10 cellular contexts compared by ENCODE assay signal in genomic region chr19:46412983-46413261, GRCh38. TPM values are rescaled to one million over a fixed set of nuclear protein-coding genes. Genes with fewer than 3 reads are reported as not detected.
DNase-seq lines count a peak whose midpoint lies in the region; ATAC-seq and TF ChIP-seq lines count a peak whose summit lies in the region.
"Had no signal": no experiment of that assay in that cellular context is flagged by ENCODE, and none has a peak within 500 bp of the region (broad histone marks: within the 10 kb centered on the region; RNA-seq: fewer than 3 reads in every experiment).

No MANE protein-coding gene starts in this region.

- H3K4ac ChIP-seq in mesendoderm (ENCODE audit: low read depth, low read length): peak overlapping the region; percentile 62

- H3K27ac ChIP-seq in endodermal cell (ENCODE audit: low read depth, low read length) (peak overlapping the region; percentile 45), mesendoderm (ENCODE audit: low read depth, low read length) (peak overlapping the region; percentile 75), testis (peak overlapping the region; percentile 60 to 78)

- peaks cover 18% of the 10 kb centered on the region for H3K4me1 Mint-ChIP-seq in endodermal cell
- H3K4me1 Mint-ChIP-seq in naive thymus-derived CD8-positive, alpha-beta T cell: peaks cover 8 to 30% (median 15%) of the 10 kb centered on the region in 4 donors

- H3K23ac ChIP-seq in mesendoderm (ENCODE audit: low read length): peak overlapping the region; percentile 94

- POLR2A ChIA-PET in naive thymus-derived CD8-positive, alpha-beta T cell (lab: Charles Lee): no interaction called here

- TF ChIP-seq CTCF in endodermal cell (conservative IDR thresholded peaks at IDR 0.05): no peak
- TF ChIP-seq CTCF in testis (IDR thresholded peaks at IDR 0.05): no peak

- no peak for TF ChIP-seq POLR2A in testis (IDR thresholded peaks at IDR 0.05)

- H2BK15ac ChIP-seq in mesendoderm (replicated peaks; ENCODE audit: low read depth): no peak overlapping the region

- H3K18ac ChIP-seq in mesendoderm (ENCODE audit: low read length): peak overlapping the region; percentile 62

- H3K9ac ChIP-seq in endodermal cell (ENCODE audit: extremely low read depth, low read length, poor library complexity, severe bottlenecking): peak overlapping the region; percentile 87
- H3K9ac ChIP-seq in mesendoderm (ENCODE audit: low read length): peak overlapping the region; percentile 96

- 3% methylated on average over 10 of the region's 10 CpGs; no CpG with 5 or more reads in 1 of the 2 experiments for WGBS in endodermal cell (ENCODE audit: insufficient coverage in 1 of 2, insufficient read length in 1 of 2), 2 experiments
- WGBS in mesendoderm (ENCODE audit: extremely low coverage, insufficient coverage, low lambda C conversion rate): no CpG with 5 or more reads among the region's 10 CpGs
- 0 to 1% methylated on average over 2 to 10 of the region's 10 CpGs for WGBS in testis, 2 donors

- no peaks in the 10 kb centered on the region for H3K9me3 ChIP-seq in endodermal cell (ENCODE audit: control insufficient read depth, low read length)
- no peaks in the 10 kb centered on the region for H3K9me3 ChIP-seq in testis

- H3K79me2 ChIP-seq in mesendoderm (ENCODE audit: control insufficient read depth, insufficient read depth, low read length): peaks cover 13% of the 10 kb centered on the region

- H3K4me1 ChIP-seq in endodermal cell (ENCODE audit: control insufficient read depth, insufficient read depth, low read length): peaks cover 3% of the 10 kb centered on the region
- H3K4me1 ChIP-seq in mesendoderm (ENCODE audit: control insufficient read depth, low read depth, low read length): peaks cover 4% of the 10 kb centered on the region
- H3K4me1 ChIP-seq in testis: peaks cover 28% of the 10 kb centered on the region

- no peaks in the 10 kb centered on the region for H3K9me3 Mint-ChIP-seq in endodermal cell
- H3K9me3 Mint-ChIP-seq in naive thymus-derived CD8-positive, alpha-beta T cell: peaks cover 0 to 2% (median 0%) of the 10 kb centered on the region in 9 donors

- H2BK5ac ChIP-seq in mesendoderm (ENCODE audit: low read length): peak overlapping the region; percentile 74

- H3K36me3 ChIP-seq in endodermal cell (ENCODE audit: control insufficient read depth, insufficient read depth, low read length) (peaks cover 17% of the 10 kb centered on the region), mesendoderm (ENCODE audit: control insufficient read depth, insufficient read depth, low read length) (no peaks in the 10 kb centered on the region), testis (ENCODE audit: low read depth, missing control alignments) (no peaks in the 10 kb centered on the region)

- no peak overlapping the region for H4K5ac ChIP-seq in mesendoderm (ENCODE audit: low read length)

- peak overlapping the region; percentile 22 for H2AK5ac ChIP-seq in mesendoderm (ENCODE audit: low read length)

- H3K27me3 ChIP-seq in endodermal cell (ENCODE audit: control insufficient read depth, insufficient read depth, low read length, poor library complexity, severe bottlenecking) (no peaks in the 10 kb centered on the region), mesendoderm (ENCODE audit: insufficient read depth, low read length, poor library complexity) (no peaks in the 10 kb centered on the region), testis (no peaks in the 10 kb centered on the region)

- DNase-seq in OCI-M2 (lab: John Stamatoyannopoulos, UW; ENCODE audit: unreplicated experiment) (peak; percentile 20), endodermal cell (no peak), mesendoderm (no peak), testis (no peak), NCI-H526 (lab: John Stamatoyannopoulos, UW) (no peak)
- DNase-seq in activated effector memory CD4-positive, alpha-beta T cell treated with anti-CD3 and anti-CD28 coated beads, Interleukin-2, amount 50 U/mL, for 16 hours: no peak
- no peak for DNase-seq in naive thymus-derived CD8-positive, alpha-beta T cell
- DNase-seq: activated naive CD4-positive, alpha-beta T cell treated with anti-CD3 and anti-CD28 coated beads, Interleukin-2, amount 50 U/mL, for 16 hours; stimulated activated CD4-positive, alpha-beta T cell treated with anti-CD3 and anti-CD28 coated beads, Interleukin-2, amount 100 ng/mL, for 24 hours had no signal

- peaks cover 14% of the 10 kb centered on the region for H3K36me3 Mint-ChIP-seq in endodermal cell (ENCODE audit: low read depth)
- peaks cover 0 to 3% (median 0%) of the 10 kb centered on the region in 3 donors for H3K36me3 Mint-ChIP-seq in naive thymus-derived CD8-positive, alpha-beta T cell

- peak overlapping the region; percentile 96 for H3K56ac ChIP-seq in mesendoderm (ENCODE audit: low read length)

- H4K8ac ChIP-seq in mesendoderm (ENCODE audit: low read depth, low read length): no peak overlapping the region

- H3K27ac Mint-ChIP-seq in endodermal cell: peak overlapping the region; percentile 96
- no peak overlapping the region for H3K27ac Mint-ChIP-seq in naive thymus-derived CD8-positive, alpha-beta T cell

- H3K27me3 Mint-ChIP-seq in endodermal cell (ENCODE audit: insufficient read depth): peaks cover 6% of the 10 kb centered on the region
- H3K27me3 Mint-ChIP-seq in naive thymus-derived CD8-positive, alpha-beta T cell: peaks cover 33 to 87% (median 54%) of the 10 kb centered on the region in 5 donors

- peak overlapping the region; percentile 83 for H3K4me3 Mint-ChIP-seq in endodermal cell
- peak overlapping the region in 3 of 10 donors; percentile 4 to 41 (median 14) for H3K4me3 Mint-ChIP-seq in naive thymus-derived CD8-positive, alpha-beta T cell

- peak overlapping the region; percentile 91 for H3K4me3 ChIP-seq in endodermal cell (ENCODE audit: low read length)
- H3K4me3 ChIP-seq in mesendoderm (ENCODE audit: low read length): peak overlapping the region; percentile 70
- peak overlapping the region; percentile 55 to 73 for H3K4me3 ChIP-seq in testis

- intact Hi-C loops in testis (cut with DNase I; ENCODE audit: low total_unique reads): no loop called here

- ATAC-seq in GM19467 (IDR thresholded peaks at IDR 0.05; ENCODE audit: unreplicated experiment): no peak
- no peak for ATAC-seq in naive thymus-derived CD8-positive, alpha-beta T cell

- H3K79me1 ChIP-seq in mesendoderm (ENCODE audit: low read length): peaks cover 13% of the 10 kb centered on the region

- no peak overlapping the region for H2BK120ac ChIP-seq in mesendoderm (ENCODE audit: low read depth, low read length)

- peak overlapping the region; percentile 100 for H3K4me2 ChIP-seq in mesendoderm (ENCODE audit: low read length)

RNA-seq across cellular contexts. Expression of gene CCDC8, which starts 0.4 kb away (rescaled TPM):
- 10 to 100 TPM; 27.5 to 30.5 TPM for total RNA-seq in endodermal cell
- 22.6 TPM for polyA plus RNA-seq in endodermal cell (2013, experiment 1 of 2)
- polyA plus RNA-seq in endodermal cell (2013, experiment 2 of 2): 19.1 TPM
- 11.5 TPM for polyA plus RNA-seq in mesendoderm (2013, experiment 1 of 2)
- 12.1 TPM for polyA plus RNA-seq in mesendoderm (2013, experiment 2 of 2)
- total RNA-seq in testis: 10 to 100 TPM; 23.3 to 33.8 TPM
- 20.1 TPM for polyA plus RNA-seq in testis (ENCODE audit: insufficient read depth, low read depth, low replicate concordance)
- not detected for total RNA-seq in naive thymus-derived CD8-positive, alpha-beta T cell
- not detected for polyA plus RNA-seq in naive thymus-derived CD8-positive, alpha-beta T cell

RNA-seq across cellular contexts. Expression of gene PNMA8C, which starts 15.8 kb away (rescaled TPM):
- total RNA-seq in endodermal cell: under 1 TPM; 0.20 to 0.33 TPM
- 3.0 TPM for polyA plus RNA-seq in endodermal cell (2013, experiment 1 of 2)
- 3.1 TPM for polyA plus RNA-seq in endodermal cell (2013, experiment 2 of 2)
- polyA plus RNA-seq in mesendoderm (2013, experiment 1 of 2): 0.08 TPM
- polyA plus RNA-seq in mesendoderm (2013, experiment 2 of 2): 0.10 TPM
- 1 to 10 TPM; 1.4 to 1.9 TPM for total RNA-seq in testis
- polyA plus RNA-seq in testis (ENCODE audit: insufficient read depth, low read depth, low replicate concordance): 1.2 TPM
- total RNA-seq in naive thymus-derived CD8-positive, alpha-beta T cell: not detected
- not detected for polyA plus RNA-seq in naive thymus-derived CD8-positive, alpha-beta T cell

RNA-seq across cellular contexts. Expression of gene PNMA8A, which starts 58.4 kb away (rescaled TPM):
- 10 to 100 TPM; 17.3 to 32.5 TPM for total RNA-seq in endodermal cell
- 39.7 TPM for polyA plus RNA-seq in endodermal cell (2013, experiment 1 of 2)
- polyA plus RNA-seq in endodermal cell (2013, experiment 2 of 2): 40.1 TPM
- polyA plus RNA-seq in mesendoderm (2013, experiment 1 of 2): 12.5 TPM
- polyA plus RNA-seq in mesendoderm (2013, experiment 2 of 2): 13.0 TPM
- total RNA-seq in testis: 10 to 100 TPM; 34.9 to 44.3 TPM
- 48.1 TPM for polyA plus RNA-seq in testis (ENCODE audit: insufficient read depth, low read depth, low replicate concordance)
- total RNA-seq in naive thymus-derived CD8-positive, alpha-beta T cell: 1 to 10 TPM; 3.0 to 3.5 TPM
- not detected for polyA plus RNA-seq in naive thymus-derived CD8-positive, alpha-beta T cell

Comparison
In these comparisons a context has a peak if more than half of its experiments do, and no peak if none do; other contexts are left out.
1. RNA of gene CCDC8, which starts 0.4 kb away (total RNA-seq): 23.3 to 33.8 TPM in testis and 27.5 to 30.5 TPM in endodermal cell; not detected in naive thymus-derived CD8-positive, alpha-beta T cell; every median in the first group is over 10 times any median in the second.
2. RNA of gene PNMA8A, which starts 58.4 kb away (total RNA-seq): 34.9 to 44.3 TPM in testis and 17.3 to 32.5 TPM in endodermal cell; 3.0 to 3.5 TPM in naive thymus-derived CD8-positive, alpha-beta T cell; every median in the first group is over 4 times any median in the second.
3. Peak in every context shown above with its lines, with median percentiles within 50 percentile points of each other: H3K27ac ChIP-seq and H3K4me3 ChIP-seq.